26 cellular contexts compared by ENCODE assay signal in the genomic region with DNA sequence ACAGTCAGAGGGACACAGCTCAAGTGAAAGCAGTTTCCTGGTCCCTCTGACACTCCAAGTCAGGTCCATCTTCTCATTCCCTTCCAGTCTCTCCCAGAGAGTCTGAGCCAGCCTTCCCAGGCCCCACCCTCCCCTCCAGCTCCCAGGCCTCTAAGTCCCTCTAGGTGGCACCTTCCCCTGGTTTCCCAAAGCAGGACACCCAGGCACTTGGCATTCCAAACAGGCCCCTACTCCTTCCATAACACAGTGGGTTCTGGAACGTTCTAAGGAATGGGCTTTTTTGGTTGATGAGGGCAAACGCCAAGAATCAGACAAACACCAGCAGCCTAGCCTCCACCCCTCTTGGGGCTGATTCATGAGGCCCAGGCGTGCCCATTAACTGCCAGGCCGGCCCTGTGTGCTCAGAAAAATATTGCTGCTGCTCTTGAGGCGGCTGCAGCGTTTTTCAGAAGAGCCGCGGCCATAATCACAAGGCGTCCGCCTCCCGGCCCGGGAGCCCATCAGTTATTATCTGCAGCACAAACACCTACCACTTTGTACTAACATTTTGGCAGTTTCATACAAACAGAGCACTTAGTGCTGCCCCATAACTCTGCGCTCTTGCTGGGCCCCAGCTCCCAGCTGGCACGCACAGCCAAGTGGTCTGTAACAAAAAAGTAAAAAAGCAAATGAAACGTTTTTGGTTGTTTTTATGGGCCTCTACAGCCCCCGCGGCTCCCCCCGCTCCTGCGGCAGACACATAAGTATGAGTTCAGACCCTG.
DNase-seq lines count a peak whose midpoint lies in the region; TF ChIP-seq lines count a peak whose summit lies in the region.
"Had no signal": no experiment of that assay in that cellular context is flagged by ENCODE, and none has a peak within 500 bp of the region (broad histone marks: within the 10 kb centered on the region; RNA-seq: fewer than 3 reads in every experiment).

No MANE protein-coding gene starts in this region.

- H3K4me1 ChIP-seq in A673 (ENCODE audit: insufficient read depth, low read length, poor library complexity, severe bottlenecking) (no peaks in the 10 kb centered on the region), fibroblast of lung (ENCODE audit: control insufficient read depth, extremely low read depth, insufficient read depth, low read length) (peaks cover 2% of the 10 kb centered on the region), neuronal stem cell (ENCODE audit: control insufficient read depth in 2 of 2, insufficient read depth in 1 of 2, low read depth in 1 of 2, low read length in 2 of 2) (peaks cover 0 to 3% of the 10 kb centered on the region in 2 donors)
- H3K4me1 ChIP-seq: A549; BLaER1 treated with 17β-estradiol and CSF1 and Interleukin-3, amounts not matched to agents 10 nM and 100 nM; Caco-2; lower lobe of right lung; spleen had no signal

- H4K91ac ChIP-seq in neuronal stem cell (ENCODE audit: low read depth, low read length, poor library complexity), result no peak overlapping the region

- H3K27me3 ChIP-seq in A673 (replicated peaks; ENCODE audit: insufficient read depth, low read depth, low read length, poor library complexity), result no peaks in the 10 kb centered on the region
- no peaks in the 10 kb centered on the region for H3K27me3 ChIP-seq in MG63
- no peaks in the 10 kb centered on the region for H3K27me3 ChIP-seq in fibroblast of lung (ENCODE audit: control insufficient read depth, insufficient read depth, low read length)
- H3K27me3 ChIP-seq in neuronal stem cell (ENCODE audit: control insufficient read depth in 3 of 3, insufficient read depth in 3 of 3, low read depth in 1 of 3, low read length in 3 of 3), result peaks cover 0 to 4% (median 0%) of the 10 kb centered on the region in 3 experiments
- H3K27me3 ChIP-seq: BLaER1 treated with 17β-estradiol and CSF1 and Interleukin-3, amounts not matched to agents 10 nM and 100 nM; tibial nerve had no signal

- H2AFZ ChIP-seq in fibroblast of lung (ENCODE audit: low read length), result peak overlapping the region; percentile 60
- no peak overlapping the region for H2AFZ ChIP-seq in neuronal stem cell (ENCODE audit: low read length)

- no peak overlapping the region for H3K14ac ChIP-seq in neuronal stem cell (ENCODE audit: low read length)

- no peaks in the 10 kb centered on the region for H3K36me3 ChIP-seq in A673 (ENCODE audit: insufficient read depth, low read length, poor library complexity, severe bottlenecking)
- H3K36me3 ChIP-seq in MG63, result no peaks in the 10 kb centered on the region
- H3K36me3 ChIP-seq in fibroblast of lung (ENCODE audit: control insufficient read depth, insufficient read depth, low read length), result no peaks in the 10 kb centered on the region
- H3K36me3 ChIP-seq in neuronal stem cell (replicated peaks in 1 of 2; ENCODE audit: control insufficient read depth in 2 of 2, insufficient read depth in 2 of 2, low read length in 2 of 2), result no peaks in the 10 kb centered on the region
- H3K36me3 ChIP-seq: BLaER1 treated with 17β-estradiol and CSF1 and Interleukin-3, amounts not matched to agents 10 nM and 100 nM; lower lobe of right lung; spleen; tibial nerve had no signal

- H3K18ac ChIP-seq in neuronal stem cell (ENCODE audit: low read length), result peak overlapping the region; percentile 42

- peaks cover 7% of the 10 kb centered on the region for H3K27me3 Mint-ChIP-seq in mesothelial cell of epicardium (ENCODE audit: low read depth)
- H3K27me3 Mint-ChIP-seq: central memory CD8-positive, alpha-beta T cell had no signal

- no peak overlapping the region for H2BK120ac ChIP-seq in neuronal stem cell (ENCODE audit: low read depth, low read length)

- intact Hi-C loops in A673 (cut with micrococcal nuclease; ENCODE audit: unreplicated experiment), result no loop called here

- POLR2A ChIA-PET in A673 (lab: Charles Lee; ENCODE audit: low non-redundant PET), result no interaction called here

- no peaks in the 10 kb centered on the region for H3K79me1 ChIP-seq in neuronal stem cell (ENCODE audit: low read depth, low read length)

- H3K36me3 Mint-ChIP-seq in mesothelial cell of epicardium, result no peaks in the 10 kb centered on the region
- H3K36me3 Mint-ChIP-seq: activated naive CD4-positive, alpha-beta T cell treated with anti-CD3 and anti-CD28 coated beads, Interleukin-2, amount 50 U/mL, for 24 hours had no signal

- CTCF ChIA-PET in A673 (lab: Charles Lee), result no interaction called here

- H3K4me3 ChIP-seq in A673 (ENCODE audit: low read depth, low read length, poor library complexity, severe bottlenecking) (no peak overlapping the region), MG63 (no peak overlapping the region), fibroblast of lung (replicated peaks in 1 of 4; ENCODE audit: control extremely low read depth in 1 of 4, insufficient read depth in 1 of 4, low read depth in 3 of 4, low read length in 4 of 4) (peak overlapping the region in 1 of 4 experiments; percentile 8), neuronal stem cell (ENCODE audit: low read length in 2 of 2) (no peak overlapping the region)
- H3K4me3 ChIP-seq: A549; BLaER1 treated with 17β-estradiol and CSF1 and Interleukin-3, amounts not matched to agents 10 nM and 100 nM; dorsolateral prefrontal cortex; lower lobe of right lung; spleen; tibial nerve had no signal

- no peak overlapping the region for H3K23ac ChIP-seq in neuronal stem cell (ENCODE audit: low read depth, low read length, poor library complexity)

- no CpG with 5 or more reads among the region's 19 CpGs for WGBS in neuronal stem cell (ENCODE audit: extremely low coverage in 2 of 2, insufficient read length in 2 of 2, insufficient replicate concordance in 1 of 2), 2 donors

- H3K27ac ChIP-seq in A673 (ENCODE audit: low read depth, low read length, poor library complexity, severe bottlenecking) (no peak overlapping the region), fibroblast of lung (ENCODE audit: insufficient read depth, low read length) (no peak overlapping the region), neuronal stem cell (replicated peaks; ENCODE audit: low read length) (no peak overlapping the region)
- H3K27ac ChIP-seq: A549; BLaER1 treated with 17β-estradiol and CSF1 and Interleukin-3, amounts not matched to agents 10 nM and 100 nM; dorsolateral prefrontal cortex; lower lobe of right lung; spleen; tibial nerve had no signal

- TF ChIP-seq CTCF in A673 (conservative IDR thresholded peaks at IDR 0.05; ENCODE audit: low read depth, low read length) (0 out of 2 replicates have a peak, but pooled peaks have one; percentile 18), fibroblast of lung (conservative IDR thresholded peaks at IDR 0.05 in 1 of 2, IDR thresholded peaks at IDR 0.05 in 1 of 2; ENCODE audit: low read depth in 1 of 2, low read length in 2 of 2) (peak in 1 of 2 donors; percentile 40), mesothelial cell of epicardium (IDR thresholded peaks at IDR 0.05; ENCODE audit: unreplicated experiment) (no peak)

- H3K79me2 ChIP-seq in fibroblast of lung (ENCODE audit: control insufficient read depth, insufficient read depth, low read length), result no peaks in the 10 kb centered on the region

- no peak for DNase-seq in A673 (ENCODE audit: low spot score)
- peak; percentile 13 for DNase-seq in MG63
- peak in 1 of 2 donors; percentile 54 for DNase-seq in fibroblast of lung (ENCODE audit: low read depth in 2 of 2)
- DNase-seq in neuronal stem cell (ENCODE audit: low spot score), result no peak
- no peak for DNase-seq in NOMO-1 treated with dmso at 0.1 percent for 144 hours (lab: John Stamatoyannopoulos, UW; ENCODE audit: unreplicated experiment)
- no peak for DNase-seq in activated CD4-positive, alpha-beta T cell treated with anti-CD3 and anti-CD28 coated beads for 4 hours
- no peak for DNase-seq in mesothelial cell of epicardium (ENCODE audit: low spot score in 2 of 2, unreplicated experiment in 2 of 2)
- DNase-seq in GF-D8 (lab: John Stamatoyannopoulos, UW), result no peak
- DNase-seq: activated T-cell treated with anti-CD3 and anti-CD28 coated beads, Interleukin-2, amount 50 U/mL, for 72 hours; Caco-2; dorsolateral prefrontal cortex; foreskin melanocyte; KBM-7; kidney; lower lobe of right lung; MV-4-11; NCI-H2171; NCI-H774; spleen; stimulated activated CD4-positive, alpha-beta T cell treated with anti-CD3 and anti-CD28 coated beads, Interleukin-4, amount 100 ng/mL, for 1 hour; stimulated activated naive CD4-positive, alpha-beta T cell treated with Interleukin-2 at 50 U/mL for 16 hours had no signal

- H3K9me3 Mint-ChIP-seq in mesothelial cell of epicardium, result no peaks in the 10 kb centered on the region
- H3K9me3 Mint-ChIP-seq: activated naive CD4-positive, alpha-beta T cell treated with anti-CD3 and anti-CD28 coated beads, Interleukin-2, amount 50 U/mL, for 24 hours had no signal

- H3K9ac ChIP-seq in fibroblast of lung (ENCODE audit: insufficient read depth, low read length), result no peak overlapping the region
- no peak overlapping the region for H3K9ac ChIP-seq in neuronal stem cell (ENCODE audit: low read depth, low read length, poor library complexity)
- H3K9ac ChIP-seq: BLaER1 treated with 17β-estradiol and CSF1 and Interleukin-3, amounts not matched to agents 10 nM and 100 nM had no signal

- H3K4me3 Mint-ChIP-seq in mesothelial cell of epicardium, result no peak overlapping the region
- H3K4me3 Mint-ChIP-seq: activated naive CD4-positive, alpha-beta T cell treated with anti-CD3 and anti-CD28 coated beads, Interleukin-2, amount 50 U/mL, for 24 hours; activated T-cell treated with anti-CD3 and anti-CD28 coated beads, Interleukin-2, amount 50 U/mL, for 72 hours; central memory CD8-positive, alpha-beta T cell had no signal

- no TSS peak for BruUV-seq in A673 (replicated peaks; lab: Mats Ljungman, UMichigan)

- H3K9me3 ChIP-seq in A673 (ENCODE audit: low read depth, low read length, poor library complexity, severe bottlenecking), result no peaks in the 10 kb centered on the region
- no peaks in the 10 kb centered on the region for H3K9me3 ChIP-seq in MG63
- H3K9me3 ChIP-seq in fibroblast of lung (ENCODE audit: control insufficient read depth, insufficient read depth, low read depth, low read length), result no peaks in the 10 kb centered on the region
- H3K9me3 ChIP-seq in neuronal stem cell (replicated peaks in 1 of 2; ENCODE audit: control insufficient read depth in 2 of 2, insufficient read depth in 1 of 2, low read depth in 1 of 2, low read length in 2 of 2), result no peaks in the 10 kb centered on the region
- H3K9me3 ChIP-seq: A549, Caco-2, lower lobe of right lung, tibial nerve had no signal

- H4K8ac ChIP-seq in neuronal stem cell (ENCODE audit: low read depth, low read length), result no peak overlapping the region

- H2BK15ac ChIP-seq in neuronal stem cell (ENCODE audit: low read length), result no peak overlapping the region

- peak overlapping the region; percentile 79 for H2BK5ac ChIP-seq in neuronal stem cell (ENCODE audit: low read length)

- no peak overlapping the region for H3K27ac Mint-ChIP-seq in mesothelial cell of epicardium
- H3K27ac Mint-ChIP-seq: activated naive CD4-positive, alpha-beta T cell treated with anti-CD3 and anti-CD28 coated beads, Interleukin-2, amount 50 U/mL, for 24 hours; activated T-cell treated with anti-CD3 and anti-CD28 coated beads, Interleukin-2, amount 50 U/mL, for 72 hours had no signal

- no peaks in the 10 kb centered on the region for H4K20me1 ChIP-seq in fibroblast of lung (ENCODE audit: control insufficient read depth, extremely low read depth, insufficient read depth, low read length)
- H4K20me1 ChIP-seq: BLaER1 treated with 17β-estradiol and CSF1 and Interleukin-3, amounts not matched to agents 10 nM and 100 nM had no signal

- H2AK5ac ChIP-seq in neuronal stem cell (ENCODE audit: low read depth, low read length), result peak overlapping the region; percentile 58

- H3K4me1 Mint-ChIP-seq in mesothelial cell of epicardium, result no peaks in the 10 kb centered on the region
- H3K4me1 Mint-ChIP-seq: activated naive CD4-positive, alpha-beta T cell treated with anti-CD3 and anti-CD28 coated beads, Interleukin-2, amount 50 U/mL, for 24 hours; central memory CD8-positive, alpha-beta T cell had no signal

- H3K4ac ChIP-seq in neuronal stem cell (ENCODE audit: low read length), result no peak overlapping the region

- peak overlapping the region; percentile 5 for H2BK12ac ChIP-seq in neuronal stem cell (ENCODE audit: low read length)

- H3K4me2 ChIP-seq in fibroblast of lung (ENCODE audit: extremely low read depth, insufficient read depth, low read length), result no peak overlapping the region
- H3K4me2 ChIP-seq in neuronal stem cell (ENCODE audit: insufficient read depth, low read length, poor library complexity, severe bottlenecking), result no peak overlapping the region
- H3K4me2 ChIP-seq: A549; BLaER1 treated with 17β-estradiol and CSF1 and Interleukin-3, amounts not matched to agents 10 nM and 100 nM had no signal
